Comparison of ENCODE assay signal across 15 cellular contexts in the genomic region with DNA sequence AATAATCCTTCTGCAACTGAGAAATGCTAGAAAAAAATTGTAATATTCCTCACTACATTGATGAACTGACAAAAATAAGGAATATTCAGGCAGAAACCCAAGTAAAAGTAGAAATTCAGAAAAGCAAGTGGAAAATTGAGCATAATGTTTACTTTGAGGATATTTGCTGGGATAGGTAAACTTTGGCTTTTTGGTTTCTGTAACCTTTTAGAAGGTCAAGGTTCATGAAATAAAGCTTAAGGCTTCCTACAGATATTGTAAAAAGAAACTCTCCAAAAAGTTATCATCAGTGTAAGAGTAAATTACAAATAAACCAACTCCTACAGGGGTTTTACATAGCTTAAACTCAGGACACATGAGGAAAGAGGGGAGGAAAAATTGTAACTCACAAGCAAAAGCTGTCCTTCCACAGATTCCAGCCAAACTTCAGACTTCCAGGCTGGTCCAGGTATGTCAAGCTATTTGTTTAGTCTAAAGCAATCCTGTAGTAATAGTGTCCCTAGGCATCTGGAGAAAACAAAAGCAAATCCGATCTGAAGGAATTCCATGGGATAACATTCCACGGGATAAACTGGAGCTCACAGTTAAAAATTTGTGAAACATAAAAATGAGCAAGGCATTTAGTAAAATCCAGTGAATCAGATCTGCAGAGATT. TPM values are rescaled to one million over a fixed set of nuclear protein-coding genes. Genes with fewer than 3 reads are reported as not detected.
A peak's percentile ranks its signal among the peaks of the same experiment; 100 is the strongest.
DNase-seq lines count a peak whose midpoint lies in the region; ATAC-seq and TF ChIP-seq lines count a peak whose summit lies in the region.
"Had no signal": no experiment of that assay in that cellular context is flagged by ENCODE, and none has a peak within 500 bp of the region (broad histone marks: within the 10 kb centered on the region; RNA-seq: fewer than 3 reads in every experiment).

No MANE protein-coding gene starts in this region.

- H3K4me3 ChIP-seq in liver (ENCODE audit: low read depth in 1 of 3, low read length in 3 of 3) = no peak overlapping the region

- H3K9me3 ChIP-seq in liver (ENCODE audit: control insufficient read depth in 4 of 4, low read length in 3 of 4) = no peaks in the 10 kb centered on the region

- 41% methylated on average over 2 of the region's 2 CpGs for WGBS in liver

- in situ Hi-C loops in G401 (cut with HindIII; ENCODE audit: low sequenced_read_pairs) = no loop called here

- H3K9ac ChIP-seq in liver (ENCODE audit: low read depth in 1 of 2, low read length in 2 of 2) = no peak overlapping the region

- ATAC-seq in HG03175 (IDR thresholded peaks at IDR 0.05; ENCODE audit: unreplicated experiment) = no peak

- peaks cover 0 to 10% (median 4%) of the 10 kb centered on the region in 4 donors for H3K4me1 ChIP-seq in liver (ENCODE audit: control insufficient read depth in 4 of 4, insufficient read depth in 4 of 4, low read length in 3 of 4)

- no peaks in the 10 kb centered on the region for H3K36me3 ChIP-seq in liver (ENCODE audit: control insufficient read depth in 4 of 4, insufficient read depth in 3 of 4, low read depth in 1 of 4, low read length in 3 of 4)

- peak; percentile 30 for DNase-seq in HuH-7 (ENCODE audit: low spot score)
- peak; percentile 11 for DNase-seq in left kidney (ENCODE audit: low read depth, low spot score)
- DNase-seq in G401 (ENCODE audit: low spot score) = no peak
- no peak for DNase-seq in NCI-H146 (lab: John Stamatoyannopoulos, UW)
- no peak for DNase-seq in T1000 (lab: John Stamatoyannopoulos, UW)
- DNase-seq: C1 segment of cervical spinal cord; CD4-positive, alpha-beta memory T cell; DMS 273 treated with DMSO at 0.1 percent for 48 hours; DMS79; EL; GF-D8; H7; HCEC 1CT had no signal

- no peak for TF ChIP-seq CTCF in liver (IDR thresholded peaks at IDR 0.05; ENCODE audit: low read depth, low read length, missing input control)

- H3K27me3 ChIP-seq in liver (ENCODE audit: control insufficient read depth in 4 of 4, insufficient read depth in 4 of 4, low read length in 3 of 4) = no peaks in the 10 kb centered on the region

- no peak for TF ChIP-seq RAD21 in liver (IDR thresholded peaks at IDR 0.05)

- peak overlapping the region in 1 of 2 donors; percentile 28 for H3K27ac ChIP-seq in liver (ENCODE audit: low read depth in 1 of 2, low read length in 2 of 2)

TF ChIP-seq in liver, 16 proteins besides CTCF, POLR2A, EP300 and RAD21:
- TF ChIP-seq HNF4G (IDR thresholded peaks at IDR 0.05) = no peak
- peak; percentile 28 to 38 for TF ChIP-seq HNF4A (conservative IDR thresholded peaks at IDR 0.05)
- TF ChIP-seq RXRA (IDR thresholded peaks at IDR 0.05) = peak in 1 of 2 donors; percentile 19
- no peak for TF ChIP-seq FOXA2 (IDR thresholded peaks at IDR 0.05)
- TF ChIP-seq SP1 (IDR thresholded peaks at IDR 0.05) = peak; percentile 27
- TF ChIP-seq JUND (IDR thresholded peaks at IDR 0.05) = no peak

RNA-seq across cellular contexts. Expression of a gene that starts 21.1 kb away (rescaled TPM):
- under 1 TPM; 0.59 to 0.79 TPM for total RNA-seq in liver
- under 1 TPM; 0.15 to 0.24 TPM for polyA plus RNA-seq in liver
- total RNA-seq in G401 (2014; rRNA removed; shearing (Covaris generic)) = 0.06 TPM in 1 of 2 replicates, not detected in the other
- total RNA-seq: CD4-positive, alpha-beta memory T cell had no signal
- polyA plus RNA-seq: CD4-positive, alpha-beta memory T cell had no signal

Comparison
In these comparisons a context has a peak if more than half of its experiments do, and no peak if none do; other contexts are left out.
1. DNase-seq: peak in HuH-7 (single experiment) and left kidney (single experiment); none in G401 (single experiment), NCI-H146 (single experiment) and T1000 (single experiment).